In genomic region chr1:4711191-4711915, GRCh38 we compare ENCODE assay signal across 14 cellular contexts. TPM values are rescaled to one million over a fixed set of nuclear protein-coding genes. Genes with fewer than 3 reads are reported as not detected.
A peak's percentile ranks its signal among the peaks of the same experiment; 100 is the strongest.
DNase-seq lines count a peak whose midpoint lies in the region; ATAC-seq and TF ChIP-seq lines count a peak whose summit lies in the region.
"Had no signal": no experiment of that assay in that cellular context is flagged by ENCODE, and none has a peak within 500 bp of the region (broad histone marks: within the 10 kb centered on the region; RNA-seq: fewer than 3 reads in every experiment).

No MANE protein-coding gene starts in this region.

- ATAC-seq in stimulated activated naive CD8-positive, alpha-beta T cell treated with anti-CD3 and anti-CD28 coated beads, Interleukin-15, Interleukin-2, amounts not matched to agents 100 U/mL and 50 U/mL, for 24 hours: no peak
- ATAC-seq in HG03354 (IDR thresholded peaks at IDR 0.05; ENCODE audit: poor library complexity, severe bottlenecking, unreplicated experiment) (no peak), HG02885 (IDR thresholded peaks at IDR 0.05; ENCODE audit: poor library complexity, unreplicated experiment) (no peak)
- ATAC-seq: heart left ventricle had no signal

- H3K27ac Mint-ChIP-seq in stimulated activated naive CD8-positive, alpha-beta T cell treated with anti-CD3 and anti-CD28 coated beads, Interleukin-15, Interleukin-2, amounts not matched to agents 100 ng/mL and 50 ng/mL, for 24 hours: no peak overlapping the region
- H3K27ac Mint-ChIP-seq in brain: peak overlapping the region in 3 of 5 experiments; percentile 45 to 90 (median 50)
- no peak overlapping the region for H3K27ac Mint-ChIP-seq in mesothelial cell of epicardium

- H3K4me3 Mint-ChIP-seq in stimulated activated naive CD8-positive, alpha-beta T cell treated with anti-CD3 and anti-CD28 coated beads, Interleukin-15, Interleukin-2, amounts not matched to agents 100 ng/mL and 50 ng/mL, for 24 hours: peak overlapping the region; percentile 45
- peak overlapping the region in 2 of 5 experiments; percentile 72 to 74 for H3K4me3 Mint-ChIP-seq in brain
- H3K4me3 Mint-ChIP-seq in mesothelial cell of epicardium: peak overlapping the region; percentile 45

- peaks cover 4% of the 10 kb centered on the region for H3K4me1 Mint-ChIP-seq in stimulated activated naive CD8-positive, alpha-beta T cell treated with anti-CD3 and anti-CD28 coated beads, Interleukin-15, Interleukin-2, amounts not matched to agents 100 ng/mL and 50 ng/mL, for 24 hours (ENCODE audit: low read depth)
- H3K4me1 Mint-ChIP-seq in brain (peaks cover 67% of the 10 kb centered on the region), mesothelial cell of epicardium (peaks cover 8% of the 10 kb centered on the region)

- peaks cover 2% of the 10 kb centered on the region for H3K9me3 Mint-ChIP-seq in stimulated activated naive CD8-positive, alpha-beta T cell treated with anti-CD3 and anti-CD28 coated beads, Interleukin-15, Interleukin-2, amounts not matched to agents 100 ng/mL and 50 ng/mL, for 24 hours
- peaks cover 6 to 19% (median 12%) of the 10 kb centered on the region in 5 experiments for H3K9me3 Mint-ChIP-seq in brain
- peaks cover 6% of the 10 kb centered on the region for H3K9me3 Mint-ChIP-seq in mesothelial cell of epicardium

- TF ChIP-seq CTCF in brain (conservative IDR thresholded peaks at IDR 0.05) (no peak), mesothelial cell of epicardium (IDR thresholded peaks at IDR 0.05; ENCODE audit: unreplicated experiment) (no peak)

- H3K27me3 Mint-ChIP-seq in stimulated activated naive CD8-positive, alpha-beta T cell treated with anti-CD3 and anti-CD28 coated beads, Interleukin-15, Interleukin-2, amounts not matched to agents 100 ng/mL and 50 ng/mL, for 24 hours: peaks cover 20% of the 10 kb centered on the region
- peaks cover 10% of the 10 kb centered on the region for H3K27me3 Mint-ChIP-seq in brain
- peaks cover 39% of the 10 kb centered on the region for H3K27me3 Mint-ChIP-seq in mesothelial cell of epicardium (ENCODE audit: low read depth)

- DNase-seq in stimulated activated naive CD8-positive, alpha-beta T cell treated with anti-CD3 and anti-CD28 coated beads, Interleukin-15, Interleukin-2, amounts not matched to agents 100 U/mL and 50 U/mL, for 24 hours: no peak
- DNase-seq in mesothelial cell of epicardium (ENCODE audit: low spot score in 2 of 2, unreplicated experiment in 2 of 2) (no peak), SK-N-DZ (ENCODE audit: low spot score) (no peak)
- no peak for DNase-seq in activated CD8-positive, alpha-beta memory T cell treated with anti-CD3 and anti-CD28 coated beads, Interleukin-2, amount 50 U/mL, for 4 hours
- DNase-seq: activated CD4-positive, alpha-beta T cell treated with anti-CD3 and anti-CD28 coated beads, Interleukin-2, amount 50 U/mL, for 48 hours; heart left ventricle; MV-4-11; NCI-H524 treated with DMSO at 0.1 percent for 48 hours; occipital lobe; stimulated activated CD4-positive, alpha-beta T cell treated with anti-CD3 and anti-CD28 coated beads, Interleukin-12 subunit alpha, Interleukin-12 subunit beta, amount 100 ng/mL, for 4 hours had no signal

- H3K36me3 Mint-ChIP-seq in stimulated activated naive CD8-positive, alpha-beta T cell treated with anti-CD3 and anti-CD28 coated beads, Interleukin-15, Interleukin-2, amounts not matched to agents 100 ng/mL and 50 ng/mL, for 24 hours (ENCODE audit: low read depth): no peaks in the 10 kb centered on the region
- H3K36me3 Mint-ChIP-seq in brain (peaks cover 18% of the 10 kb centered on the region), mesothelial cell of epicardium (no peaks in the 10 kb centered on the region)

RNA-seq across cellular contexts. Expression of gene AJAP1, which starts 56.9 kb away (rescaled TPM):
- 2.3 TPM for polyA plus RNA-seq in brain (ENCODE audit: insufficient read depth, low read depth, low replicate concordance)
- total RNA-seq in mesothelial cell of epicardium: 2.2 to 2.4 TPM (median 2.2 TPM) in 3 replicates
- polyA plus RNA-seq in SK-N-DZ (2014; cell fraction: cytosol; rRNA removed): not detected in 2 replicates
- polyA plus RNA-seq in SK-N-DZ (2014; cell fraction: nucleus; rRNA removed): not detected in 2 replicates

Comparison
In these comparisons a context has a peak if more than half of its experiments do, and no peak if none do; other contexts are left out.
1. H3K27ac Mint-ChIP-seq: peak in brain (3 of 5); none in stimulated activated naive CD8-positive, alpha-beta T cell treated with anti-CD3 and anti-CD28 coated beads, Interleukin-15, Interleukin-2, amounts not matched to agents 100 ng/mL and 50 ng/mL, for 24 hours (single experiment) and mesothelial cell of epicardium (single experiment).